8 cellular contexts compared by ENCODE assay signal in genomic region chr5:139652788-139653241, GRCh38. TPM values are rescaled to one million over a fixed set of nuclear protein-coding genes. Genes with fewer than 3 reads are reported as not detected.
DNase-seq lines count a peak whose midpoint lies in the region; ATAC-seq and TF ChIP-seq lines count a peak whose summit lies in the region.

No MANE protein-coding gene starts in this region.

- peak overlapping the region; percentile 64 for H3K4me3 Mint-ChIP-seq in dendritic cell treated with granulocyte-macrophage colony-stimulating factor and Interleukin-4, amounts not matched to agents 40 ng/mL and 50 ng/mL, for 4 days

- peaks cover 97% of the 10 kb centered on the region for H3K79me2 ChIP-seq in SK-N-SH (ENCODE audit: insufficient read depth)

- no peaks in the 10 kb centered on the region for H3K9me2 ChIP-seq in SK-N-SH

- peaks cover 60 to 66% of the 10 kb centered on the region in 2 experiments for H3K4me1 ChIP-seq in SK-N-SH (ENCODE audit: control insufficient read depth in 1 of 2, insufficient read depth in 2 of 2, low read depth in 1 of 2, low read length in 1 of 2)
- H3K4me1 ChIP-seq in neuron (ENCODE audit: insufficient read depth, low read length): peaks cover 60% of the 10 kb centered on the region

- peaks cover 16% of the 10 kb centered on the region for H3K36me3 Mint-ChIP-seq in dendritic cell treated with granulocyte-macrophage colony-stimulating factor and Interleukin-4, amounts not matched to agents 40 ng/mL and 50 ng/mL, for 4 days (ENCODE audit: low read depth)

- peak overlapping the region; percentile 51 for H3K27ac Mint-ChIP-seq in dendritic cell treated with granulocyte-macrophage colony-stimulating factor and Interleukin-4, amounts not matched to agents 40 ng/mL and 50 ng/mL, for 4 days

- CTCF ChIA-PET in SK-N-SH (lab: Yijun Ruan, JAX): interaction anchor here (2.1 to 20.6 kb wide), 6 partner anchors 8 to 115 kb away, joined by 6 to 238 read pairs (median 52); no protein-coding TSS in a partner anchor

- intact Hi-C loops in dendritic cell treated with granulocyte-macrophage colony-stimulating factor and Interleukin-4, amounts not matched to agents 40 ng/mL and 50 ng/mL, for 4 days (cut with micrococcal nuclease): no loop called here

- H2AFZ ChIP-seq in SK-N-SH (ENCODE audit: low read depth) (no peak overlapping the region), neuron (ENCODE audit: low read depth, low read length) (no peak overlapping the region)

- H3K9me3 ChIP-seq in SK-N-SH (no peaks in the 10 kb centered on the region), neuron (ENCODE audit: low read length) (no peaks in the 10 kb centered on the region)

- 71% methylated on average over 5 of the region's 5 CpGs for WGBS in SK-N-SH (ENCODE audit: low lambda C conversion rate)

- H3K36me3 ChIP-seq in SK-N-SH (replicated peaks in 1 of 2; ENCODE audit: control insufficient read depth in 1 of 2, insufficient read depth in 2 of 2, low read length in 1 of 2) (peaks cover 0 to 4% of the 10 kb centered on the region in 2 experiments), neuron (ENCODE audit: insufficient read depth, low read length) (no peaks in the 10 kb centered on the region)

- H3K27me3 ChIP-seq in SK-N-SH (ENCODE audit: insufficient read depth): no peaks in the 10 kb centered on the region
- H3K27me3 ChIP-seq in neuron (ENCODE audit: insufficient read depth, low read length): no peaks in the 10 kb centered on the region

- TF ChIP-seq RAD21 in SK-N-SH (IDR thresholded peaks at IDR 0.05; ENCODE audit: low read length): no peak

- POLR2A ChIA-PET in SK-N-SH (lab: Yijun Ruan, JAX): interaction anchor here (1.8 to 6.9 kb wide), 2 partner anchors 15 to 56 kb away, joined by 5 to 130 read pairs; no protein-coding TSS in a partner anchor

- H3K4me1 Mint-ChIP-seq in dendritic cell treated with granulocyte-macrophage colony-stimulating factor and Interleukin-4, amounts not matched to agents 40 ng/mL and 50 ng/mL, for 4 days (ENCODE audit: low read depth): peaks cover 79% of the 10 kb centered on the region

- ATAC-seq in SK-N-SH treated with all-trans-retinoic acid at 6 μM for 48 hours (no peak), HG03520 (IDR thresholded peaks at IDR 0.05; ENCODE audit: unreplicated experiment) (peak; percentile 27)

- peak overlapping the region; percentile 65; the same call in 1 of the 2 replicates for H3K9ac ChIP-seq in SK-N-SH

- peak overlapping the region in 1 of 2 experiments; percentile 91; a peak in 2 of 4 replicates for H3K4me3 ChIP-seq in SK-N-SH (ENCODE audit: low read depth in 2 of 2, low read length in 1 of 2)
- peak overlapping the region; percentile 10 for H3K4me3 ChIP-seq in neuron (ENCODE audit: low read length)

- no peak for TF ChIP-seq EP300 in SK-N-SH (IDR thresholded peaks at IDR 0.05; ENCODE audit: borderline replicate concordance in 1 of 2, low read depth in 1 of 2, low read length in 1 of 2)

- H3F3A ChIP-seq in SK-N-SH (replicated peaks; ENCODE audit: insufficient read depth): peaks cover 50% of the 10 kb centered on the region

- H3K27me3 Mint-ChIP-seq in dendritic cell treated with granulocyte-macrophage colony-stimulating factor and Interleukin-4, amounts not matched to agents 40 ng/mL and 50 ng/mL, for 4 days: peaks cover 21% of the 10 kb centered on the region

- TF ChIP-seq CTCF in SK-N-SH (IDR thresholded peaks at IDR 0.05): no peak

- H3K9me3 Mint-ChIP-seq in dendritic cell treated with granulocyte-macrophage colony-stimulating factor and Interleukin-4, amounts not matched to agents 40 ng/mL and 50 ng/mL, for 4 days: no peaks in the 10 kb centered on the region

- H3K27ac ChIP-seq in SK-N-SH (ENCODE audit: low read depth in 2 of 2, low read length in 1 of 2): peak overlapping the region; percentile 78 to 96

- H3K4me2 ChIP-seq in SK-N-SH: peak overlapping the region; percentile 98

- DNase-seq in SK-N-SH: no peak
- DNase-seq in NCI-H1694 treated with DMSO at 0.1 percent for 48 hours (lab: John Stamatoyannopoulos, UW): no peak
- DNase-seq in DMS79 (lab: John Stamatoyannopoulos, UW): no peak
- DNase-seq in OCI-M2 (lab: John Stamatoyannopoulos, UW; ENCODE audit: unreplicated experiment): no peak

- peaks cover 48% of the 10 kb centered on the region for H4K20me1 ChIP-seq in SK-N-SH (ENCODE audit: insufficient read depth)

TF ChIP-seq in SK-N-SH, 30 proteins besides CTCF, POLR2A, EP300 and RAD21 (continues in another document):
- TF ChIP-seq PBX3 (IDR thresholded peaks at IDR 0.05) (no peak), NFIC (IDR thresholded peaks at IDR 0.05; ENCODE audit: borderline replicate concordance) (no peak), TEAD4 (IDR thresholded peaks at IDR 0.05; ENCODE audit: borderline replicate concordance, insufficient read depth) (no peak), SIN3A (IDR thresholded peaks at IDR 0.05; ENCODE audit: borderline replicate concordance, low read depth, low read length) (no peak)

TF ChIP-seq in SK-N-SH treated with all-trans-retinoic acid at 6 μM for 48 hours, 23 proteins besides CTCF, POLR2A, EP300 and RAD21:
- no peak for TF ChIP-seq TOX (CRISPR knock-in tag; IDR thresholded peaks at IDR 0.05; ENCODE audit: borderline replicate concordance)
- no peak for TF ChIP-seq OSR1 (CRISPR knock-in tag; IDR thresholded peaks at IDR 0.05)
- no peak for TF ChIP-seq PPARA (CRISPR knock-in tag; IDR thresholded peaks at IDR 0.05; ENCODE audit: borderline replicate concordance)

RNA-seq across cellular contexts. Expression of gene CXXC5, which starts 4.7 kb away (rescaled TPM):
- 47.4 and 52.9 TPM in 2 replicates for polyA plus RNA-seq in SK-N-SH (2012; rRNA removed)
- polyA plus RNA-seq in SK-N-SH (2012; cell fraction: cytosol; rRNA removed): 32.6 and 46.5 TPM in 2 replicates
- polyA plus RNA-seq in SK-N-SH (2012; cell fraction: nucleus; rRNA removed): 35.1 and 38.6 TPM in 2 replicates
